ENCODE assay signal across 14 cellular contexts in genomic region chr18:67710639-67711038, GRCh38.
DNase-seq lines count a peak whose midpoint lies in the region; ATAC-seq, FAIRE-seq and TF ChIP-seq lines count a peak whose summit lies in the region.
"Had no signal": no experiment of that assay in that cellular context is flagged by ENCODE, and none has a peak within 500 bp of the region (broad histone marks: within the 10 kb centered on the region; RNA-seq: fewer than 3 reads in every experiment).

No MANE protein-coding gene starts in this region.

- no peak for TF ChIP-seq POLR2A in breast epithelium (IDR thresholded peaks at IDR 0.05)

- no peaks in the 10 kb centered on the region for H3K36me3 ChIP-seq in breast epithelium
- H3K36me3 ChIP-seq in pancreas: no peaks in the 10 kb centered on the region
- H3K36me3 ChIP-seq: upper lobe of left lung had no signal

- TF ChIP-seq CTCF in MCF 10A (IDR thresholded peaks at IDR 0.05; ENCODE audit: unreplicated experiment): no peak
- no peak for TF ChIP-seq CTCF in breast epithelium (IDR thresholded peaks at IDR 0.05)
- peak; percentile 39 for TF ChIP-seq CTCF in fibroblast of villous mesenchyme (IDR thresholded peaks at IDR 0.05; ENCODE audit: insufficient read depth, low read depth, low read length)
- TF ChIP-seq CTCF in type B pancreatic cell (conservative IDR thresholded peaks at IDR 0.05): peak; percentile 48
- TF ChIP-seq CTCF in mesothelial cell of epicardium (IDR thresholded peaks at IDR 0.05; ENCODE audit: unreplicated experiment): no peak
- TF ChIP-seq CTCF in pancreas (IDR thresholded peaks at IDR 0.05): no peak

- H3K36me3 Mint-ChIP-seq in MCF 10A (ENCODE audit: insufficient read depth, unreplicated experiment): no peaks in the 10 kb centered on the region
- no peaks in the 10 kb centered on the region for H3K36me3 Mint-ChIP-seq in type B pancreatic cell
- no peaks in the 10 kb centered on the region for H3K36me3 Mint-ChIP-seq in mesothelial cell of epicardium

- no peak overlapping the region for H3K27ac ChIP-seq in breast epithelium
- no peak overlapping the region for H3K27ac ChIP-seq in pancreas
- H3K27ac ChIP-seq: RWPE1, upper lobe of left lung had no signal

- no peaks in the 10 kb centered on the region for H3K4me1 Mint-ChIP-seq in MCF 10A (ENCODE audit: insufficient read depth, unreplicated experiment)
- no peaks in the 10 kb centered on the region for H3K4me1 Mint-ChIP-seq in type B pancreatic cell (ENCODE audit: unreplicated experiment)
- H3K4me1 Mint-ChIP-seq in mesothelial cell of epicardium: no peaks in the 10 kb centered on the region

- H3K9me3 Mint-ChIP-seq in MCF 10A (ENCODE audit: unreplicated experiment): no peaks in the 10 kb centered on the region
- H3K9me3 Mint-ChIP-seq in type B pancreatic cell: no peaks in the 10 kb centered on the region
- no peaks in the 10 kb centered on the region for H3K9me3 Mint-ChIP-seq in mesothelial cell of epicardium

- FAIRE-seq in pancreas (lab: Jason Lieb, UNC): no peak

- ATAC-seq in pancreas: no peak

- H3K27ac Mint-ChIP-seq in MCF 10A (ENCODE audit: low read depth, unreplicated experiment): no peak overlapping the region
- H3K27ac Mint-ChIP-seq in type B pancreatic cell: no peak overlapping the region
- H3K27ac Mint-ChIP-seq in mesothelial cell of epicardium: no peak overlapping the region

- DNase-seq in MCF 10A (ENCODE audit: unreplicated experiment) (peak; percentile 14), breast epithelium (ENCODE audit: low spot score in 2 of 2) (no peak), OCI-M1 (lab: John Stamatoyannopoulos, UW) (peak; percentile 22), fibroblast of villous mesenchyme (ENCODE audit: low read depth) (peak; percentile 10), type B pancreatic cell (ENCODE audit: extremely low spot score, unreplicated experiment) (no peak), AG08395 (ENCODE audit: low spot score) (no peak), mesothelial cell of epicardium (ENCODE audit: low spot score in 2 of 2, unreplicated experiment in 2 of 2) (no peak), pancreas (no peak)
- DNase-seq: activated T-cell treated with anti-CD3 and anti-CD28 coated beads for 4 hours, amygdala, H7, NCI-H2081, upper lobe of left lung had no signal

- no peak overlapping the region for H3K4me3 ChIP-seq in breast epithelium
- H3K4me3 ChIP-seq in fibroblast of villous mesenchyme (ENCODE audit: low read depth, low read length): no peak overlapping the region
- no peak overlapping the region for H3K4me3 ChIP-seq in pancreas
- H3K4me3 ChIP-seq: upper lobe of left lung had no signal

- H3K4me1 ChIP-seq in breast epithelium (no peaks in the 10 kb centered on the region), pancreas (no peaks in the 10 kb centered on the region)
- H3K4me1 ChIP-seq: upper lobe of left lung had no signal

- H3K27me3 Mint-ChIP-seq in MCF 10A (ENCODE audit: insufficient read depth, unreplicated experiment) (no peaks in the 10 kb centered on the region), type B pancreatic cell (no peaks in the 10 kb centered on the region), mesothelial cell of epicardium (ENCODE audit: low read depth) (no peaks in the 10 kb centered on the region)

- H3K9me3 ChIP-seq in breast epithelium (no peaks in the 10 kb centered on the region), pancreas (no peaks in the 10 kb centered on the region)
- H3K9me3 ChIP-seq: upper lobe of left lung had no signal

- no peak overlapping the region for H3K4me3 Mint-ChIP-seq in MCF 10A (ENCODE audit: unreplicated experiment)
- no peak overlapping the region for H3K4me3 Mint-ChIP-seq in type B pancreatic cell
- no peak overlapping the region for H3K4me3 Mint-ChIP-seq in mesothelial cell of epicardium

- intact Hi-C loops in MCF 10A (cut with micrococcal nuclease) (no loop called here), breast epithelium (cut with DNase I; ENCODE audit: low total_unique reads) (loop anchor here (5.0 kb wide), 1 partner anchor 547 kb away; no protein-coding TSS in a partner anchor), pancreas (cut with DNase I) (no loop called here)

- POLR2A ChIA-PET in MCF 10A (lab: Yijun Ruan, JAX): no interaction called here

- H3K27me3 ChIP-seq in breast epithelium: no peaks in the 10 kb centered on the region
- H3K27me3 ChIP-seq in pancreas: no peaks in the 10 kb centered on the region
- H3K27me3 ChIP-seq: upper lobe of left lung had no signal

- no TSS peak for BruUV-seq in MCF 10A (replicated peaks; lab: Mats Ljungman, UMichigan)

- 25 to 41% methylated on average over 2 of the region's 2 CpGs for WGBS in pancreas, 2 donors

- CTCF ChIA-PET in MCF 10A (lab: Yijun Ruan, JAX): interaction anchor here (0.9 kb wide), 1 partner anchor 196 kb away, joined by 3 read pairs; no protein-coding TSS in a partner anchor

Comparison
In these comparisons a context has a peak if more than half of its experiments do, and no peak if none do; other contexts are left out.
1. DNase-seq: peak in MCF 10A (single experiment), OCI-M1 (single experiment) and fibroblast of villous mesenchyme (single experiment); none in breast epithelium (0 of 2), type B pancreatic cell (single experiment), AG08395 (single experiment), mesothelial cell of epicardium (0 of 2) and pancreas (0 of 6).
2. CTCF ChIP-seq: peak in fibroblast of villous mesenchyme (single experiment) and type B pancreatic cell (single experiment); none in MCF 10A (single experiment), breast epithelium (0 of 3), mesothelial cell of epicardium (single experiment) and pancreas (0 of 4).